Comparison of ENCODE assay signal across 8 cellular contexts in genomic region chr11:3795131-3796092, GRCh38. TPM values are rescaled to one million over a fixed set of nuclear protein-coding genes. Genes with fewer than 3 reads are reported as not detected.
DNase-seq lines count a peak whose midpoint lies in the region; ATAC-seq and TF ChIP-seq lines count a peak whose summit lies in the region.

No MANE protein-coding gene starts in this region.

- H3K4me1 Mint-ChIP-seq in MCF 10A (ENCODE audit: insufficient read depth, unreplicated experiment), result peaks cover 9% of the 10 kb centered on the region

- no peaks in the 10 kb centered on the region for H3K27me3 ChIP-seq in right atrium auricular region

- H3K4me1 ChIP-seq in right atrium auricular region (peaks cover 0 to 37% of the 10 kb centered on the region in 2 donors), mesodermal cell (ENCODE audit: control insufficient read depth, insufficient read depth, low read length, poor library complexity, severe bottlenecking) (peaks cover 4% of the 10 kb centered on the region)

- H3K4me3 ChIP-seq in right atrium auricular region, result peak overlapping the region; percentile 83 to 89
- H3K4me3 ChIP-seq in mesodermal cell (ENCODE audit: extremely low read depth, insufficient read depth, low read length, poor library complexity, severe bottlenecking), result peak overlapping the region; percentile 74

- DNase-seq in right atrium auricular region (ENCODE audit: low spot score), result no peak
- DNase-seq in Right ventricle myocardium inferior (ENCODE audit: missing footprints), result no peak
- DNase-seq in MCF 10A (ENCODE audit: unreplicated experiment), result no peak
- DNase-seq in NCI-H69 (lab: John Stamatoyannopoulos, UW), result no peak
- no peak for DNase-seq in NCI-H524 (lab: John Stamatoyannopoulos, UW)
- no peak for DNase-seq in stimulated activated CD4-positive, alpha-beta T cell treated with anti-CD3 and anti-CD28 coated beads, Interleukin-2, amount 100 ng/mL, for 24 hours
- no peak for DNase-seq in left colon

- POLR2A ChIA-PET in MCF 10A (lab: Yijun Ruan, JAX), result interaction anchor here (0.7 to 5.4 kb wide), 9 partner anchors 7 to 84 kb away, joined by 3 to 61 read pairs (median 6); partner anchors contain the start of genes PGAP2 and RHOG

- no peaks in the 10 kb centered on the region for H3K9me3 Mint-ChIP-seq in MCF 10A (ENCODE audit: unreplicated experiment)

- H3K36me3 ChIP-seq in right atrium auricular region, result peaks cover 21% of the 10 kb centered on the region
- peaks cover 48% of the 10 kb centered on the region for H3K36me3 ChIP-seq in mesodermal cell (ENCODE audit: control insufficient read depth, insufficient read depth, low read length)

- H3K9me3 ChIP-seq in right atrium auricular region (no peaks in the 10 kb centered on the region), mesodermal cell (ENCODE audit: control insufficient read depth, low read length) (no peaks in the 10 kb centered on the region)

- no TSS peak for BruUV-seq in MCF 10A (replicated peaks; lab: Mats Ljungman, UMichigan)

- H3K27me3 Mint-ChIP-seq in MCF 10A (ENCODE audit: insufficient read depth, unreplicated experiment), result no peaks in the 10 kb centered on the region

- WGBS in mesodermal cell (ENCODE audit: insufficient coverage in 2 of 2), 2 experiments, result 90 to 93% methylated on average over 2 to 3 of the region's 8 CpGs

- intact Hi-C loops in Right ventricle myocardium inferior (cut with DNase I), result loop anchor here (5.0 kb wide), 1 partner anchor 297 kb away; the partner anchor contains the start of gene RRM1
- intact Hi-C loops in MCF 10A (cut with micrococcal nuclease), result no loop called here
- intact Hi-C loops in left colon (cut with DNase I, micrococcal nuclease), result no loop called here

- peak overlapping the region; percentile 93 for H3K27ac Mint-ChIP-seq in MCF 10A (ENCODE audit: low read depth, unreplicated experiment)

- peaks cover 58% of the 10 kb centered on the region for H3K36me3 Mint-ChIP-seq in MCF 10A (ENCODE audit: insufficient read depth, unreplicated experiment)

- peak overlapping the region; percentile 93 to 95 for H3K27ac ChIP-seq in right atrium auricular region
- H3K27ac ChIP-seq in mesodermal cell (ENCODE audit: low read depth, low read length, severe bottlenecking), result no peak overlapping the region

- ATAC-seq in Right ventricle myocardium inferior (no peak), left colon (no peak)

- CTCF ChIA-PET in MCF 10A (lab: Yijun Ruan, JAX), result interaction anchor here (1.3 to 1.4 kb wide), 4 partner anchors 12 to 54 kb away, joined by 4 to 7 read pairs (median 4); partner anchors contain the start of gene PGAP2

- no peak for TF ChIP-seq CTCF in right atrium auricular region (IDR thresholded peaks at IDR 0.05)
- TF ChIP-seq CTCF in MCF 10A (IDR thresholded peaks at IDR 0.05; ENCODE audit: unreplicated experiment), result no peak

- peak overlapping the region; percentile 86 for H3K4me3 Mint-ChIP-seq in MCF 10A (ENCODE audit: unreplicated experiment)

RNA-seq across cellular contexts. Expression of gene NUP98, which starts 1.9 kb away (rescaled TPM):
- total RNA-seq in right atrium auricular region, result 10 to 100 TPM; 58.8 to 94.5 TPM
- total RNA-seq in Right ventricle myocardium inferior, result 40.4 TPM
- total RNA-seq in MCF 10A (2022), result 79.4 and 83.7 TPM in 2 replicates
- 71.2 TPM for polyA plus RNA-seq in mesodermal cell (2013, experiment 1 of 2)
- polyA plus RNA-seq in mesodermal cell (2013, experiment 2 of 2), result 61.0 TPM
- 10 to 100 TPM; 47.9 to 55.9 TPM for total RNA-seq in left colon

RNA-seq across cellular contexts. Expression of gene PGAP2, which starts 12.9 kb away (rescaled TPM):
- total RNA-seq in right atrium auricular region (10 to 100 TPM; 10.8 to 14.9 TPM), Right ventricle myocardium inferior (26.6 TPM), MCF 10A (2022) (27.2 and 28.2 TPM in 2 replicates), left colon (10 to 100 TPM; 21.3 to 26.8 TPM)
- polyA plus RNA-seq in mesodermal cell (2013, experiment 1 of 2), result 16.4 TPM
- polyA plus RNA-seq in mesodermal cell (2013, experiment 2 of 2), result 13.2 TPM

RNA-seq across cellular contexts. Expression of gene RHOG, which starts 45.3 kb away (rescaled TPM):
- total RNA-seq in right atrium auricular region (10 to 100 TPM; 20.1 to 48.9 TPM), Right ventricle myocardium inferior (25.6 TPM), MCF 10A (2022) (32.6 and 35.7 TPM in 2 replicates), left colon (10 to 100 TPM; 65.7 to 71.8 TPM)
- 56.3 TPM for polyA plus RNA-seq in mesodermal cell (2013, experiment 1 of 2)
- 44.0 TPM for polyA plus RNA-seq in mesodermal cell (2013, experiment 2 of 2)
